In the genomic region with DNA sequence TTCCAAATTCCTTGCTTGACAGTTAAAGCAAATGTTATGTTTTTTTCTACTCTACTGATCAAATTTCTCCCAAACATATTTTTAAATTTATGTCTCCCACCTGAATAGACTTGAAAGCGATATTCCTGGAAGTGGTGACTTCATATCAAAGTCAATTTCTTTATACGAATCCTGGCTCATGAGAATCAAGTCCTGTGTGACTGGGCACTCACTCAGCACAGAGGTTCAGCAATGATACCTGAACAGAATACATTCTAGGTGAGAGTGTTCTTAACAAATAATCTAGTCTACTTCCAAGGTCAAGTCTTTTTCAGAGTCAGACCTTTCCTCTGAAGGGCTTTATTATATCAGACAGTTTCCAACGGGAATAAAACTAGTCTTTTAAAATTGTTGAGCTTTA, we compare ENCODE assay signal across 29 cellular contexts.
"Had no signal": no experiment of that assay in that cellular context is flagged by ENCODE, and none has a peak within 500 bp of the region (broad histone marks: within the 10 kb centered on the region; RNA-seq: fewer than 3 reads in every experiment).

No MANE protein-coding gene starts in this region.

- H3K9me3 ChIP-seq: colonic mucosa, esophagus muscularis mucosa, gastrocnemius medialis, gastroesophageal sphincter had no signal

- H3K4me3 Mint-ChIP-seq: dendritic cell treated with granulocyte-macrophage colony-stimulating factor and Interleukin-4, amounts not matched to agents 40 ng/mL and 50 ng/mL, for 4 days; effector memory CD8-positive, alpha-beta T cell; endodermal cell had no signal

- H3K27me3 ChIP-seq: colonic mucosa, dorsolateral prefrontal cortex, esophagus muscularis mucosa, esophagus squamous epithelium, foreskin keratinocyte, gastrocnemius medialis, gastroesophageal sphincter, heart left ventricle, heart right ventricle had no signal

- H3K4me3 ChIP-seq: colonic mucosa, coronary artery, dorsolateral prefrontal cortex, esophagus muscularis mucosa, esophagus squamous epithelium, gastrocnemius medialis, gastroesophageal sphincter, heart left ventricle, heart right ventricle had no signal

- H3K9me3 Mint-ChIP-seq: endodermal cell had no signal

- H3K4me1 Mint-ChIP-seq: endodermal cell had no signal

- FAIRE-seq: colon, endometrium, endothelial cell of umbilical vein, frontal cortex had no signal

- H3K27me3 Mint-ChIP-seq: dendritic cell treated with granulocyte-macrophage colony-stimulating factor and Interleukin-4, amounts not matched to agents 40 ng/mL and 50 ng/mL, for 4 days; effector memory CD8-positive, alpha-beta T cell had no signal

- DNase-seq: colonic mucosa; cortex of kidney; dermis blood vessel endothelial cell; dorsolateral prefrontal cortex; effector CD4-positive, alpha-beta T cell; effector CD8-positive, alpha-beta T cell; effector memory CD4-positive, alpha-beta T cell; effector memory CD8-positive, alpha-beta T cell; endodermal cell; erythroblast; esophagus squamous epithelium; foreskin fibroblast; foreskin keratinocyte; foreskin melanocyte; gastrocnemius medialis; glutamatergic neuron; head of caudate nucleus; heart left ventricle; heart right ventricle had no signal

- ATAC-seq: effector memory CD8-positive, alpha-beta T cell; esophagus mucosa; foreskin keratinocyte; gastrocnemius medialis; gastroesophageal sphincter; heart left ventricle; heart right ventricle had no signal

- H3K36me3 ChIP-seq: colonic mucosa, esophagus muscularis mucosa, esophagus squamous epithelium, gastrocnemius medialis, gastroesophageal sphincter, heart left ventricle, heart right ventricle had no signal

- H3K27ac Mint-ChIP-seq: dendritic cell treated with granulocyte-macrophage colony-stimulating factor and Interleukin-4, amounts not matched to agents 40 ng/mL and 50 ng/mL, for 4 days; effector memory CD8-positive, alpha-beta T cell; endodermal cell had no signal

- H3K27ac ChIP-seq: colonic mucosa, coronary artery, dorsolateral prefrontal cortex, epithelial cell of prostate, esophagus muscularis mucosa, esophagus squamous epithelium, foreskin keratinocyte, gastrocnemius medialis, gastroesophageal sphincter, heart left ventricle, heart right ventricle had no signal

- H3K4me1 ChIP-seq: colonic mucosa, esophagus squamous epithelium, foreskin keratinocyte, gastrocnemius medialis, gastroesophageal sphincter, heart left ventricle, heart right ventricle had no signal
